Comparison of ENCODE assay signal across 1 cellular context in genomic region chr6:43368517-43369160, GRCh38.
TF ChIP-seq lines count a peak whose summit lies in the region.

No MANE protein-coding gene starts in this region.

TF ChIP-seq in neural cell, 6 proteins besides CTCF, POLR2A, EP300 and RAD21 (continued from another document):
- TF ChIP-seq EZH2 (IDR thresholded peaks at IDR 0.05; ENCODE audit: borderline replicate concordance, insufficient read depth, low read length, poor library complexity, severe bottlenecking): no peak
